Comparison of ENCODE assay signal across 32 cellular contexts in the genomic region with DNA sequence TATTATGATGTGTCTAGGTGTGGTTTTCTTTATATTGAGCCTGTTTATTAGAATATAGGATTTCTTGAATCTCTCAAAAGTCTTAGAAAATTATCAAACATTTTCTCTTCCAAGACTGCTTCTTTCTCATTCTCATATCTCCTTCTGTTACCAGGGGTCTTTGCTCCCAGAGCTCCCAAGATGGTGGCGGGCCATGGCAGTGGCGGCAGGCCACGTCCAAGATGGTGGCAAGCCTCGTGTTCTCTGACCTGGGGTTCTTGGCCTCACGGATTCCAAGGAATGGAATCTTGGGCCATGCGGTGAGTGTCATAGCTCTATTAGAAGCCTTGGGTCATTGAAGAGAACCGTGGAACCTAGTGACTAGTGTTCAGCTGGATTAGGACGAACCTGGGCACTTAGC.
"Had no signal": no experiment of that assay in that cellular context is flagged by ENCODE, and none has a peak within 500 bp of the region (broad histone marks: within the 10 kb centered on the region; RNA-seq: fewer than 3 reads in every experiment).

No MANE protein-coding gene starts in this region.

- H3K27ac Mint-ChIP-seq: activated CD4-positive, alpha-beta T cell treated with anti-CD3 and anti-CD28 coated beads for 36 hours; activated CD4-positive, alpha-beta T cell treated with anti-CD3 and anti-CD28 coated beads, Interleukin-2, amount 10 ng/mL, durations not matched to agents 7 days and 5 days; activated CD8-positive, alpha-beta T cell treated with anti-CD3 and anti-CD28 coated beads, Interleukin-2, amount 10 ng/mL, durations not matched to agents 7 days and 5 days; activated naive CD4-positive, alpha-beta T cell treated with anti-CD3 and anti-CD28 coated beads for 36 hours; activated naive CD4-positive, alpha-beta T cell treated with anti-CD3 and anti-CD28 coated beads, Interleukin-2, amount 50 U/mL, for 72 hours; activated T-helper 1 cell treated with anti-CD3 and anti-CD28 coated beads, Interleukin-12 subunit alpha, Interleukin-12 subunit beta, Interleukin-2, Interleukin-4 antibody, amounts not matched to agents 30 ng/mL and 10 ng/mL and 1 ng/mL, durations not matched to agents 14 hours and 24 hours and 36 hours had no signal

- H3K4me3 ChIP-seq: adrenal gland, body of pancreas, MG63 had no signal

- DNase-seq: activated CD4-positive, alpha-beta T cell treated with anti-CD3 and anti-CD28 coated beads for 36 hours; activated CD4-positive, alpha-beta T cell treated with anti-CD3 and anti-CD28 coated beads, Interleukin-2, amount 10 ng/mL, durations not matched to agents 7 days and 5 days; activated CD4-positive, alpha-beta T cell treated with anti-CD3 and anti-CD28 coated beads, Interleukin-2, amount 50 U/mL, for 48 hours; activated CD4-positive, CD25-positive, alpha-beta regulatory T cell; activated CD8-positive, alpha-beta T cell treated with anti-CD3 and anti-CD28 coated beads, Interleukin-2, amount 10 ng/mL, durations not matched to agents 7 days and 5 days; activated gamma-delta T cell treated with Interleukin-2 at 50 U/mL for 16 hours; activated naive CD4-positive, alpha-beta T cell treated with anti-CD3 and anti-CD28 coated beads for 36 hours; activated T-cell treated with anti-CD3 and anti-CD28 coated beads, Interleukin-2, amount 50 U/mL, for 4 hours; adrenal gland; body of pancreas; caudate nucleus; cerebellar nuclear complex; MG63; NCI-H1092 treated with DMSO at 0.1 percent for 48 hours; NCI-H1417; NCI-H146; NCI-H187; NCI-H2029 treated with DMSO at 0.1 percent for 48 hours; NCI-H2107; NCI-H2171; NCI-H510A; NCI-H526; NCI-H748 treated with DMSO at 0.1 percent for 48 hours; SW 1271; T-helper 1 cell; T-helper 2 cell; T-helper 9 cell had no signal

- H3K9me3 ChIP-seq: adrenal gland, body of pancreas, MG63 had no signal

- H3K36me3 Mint-ChIP-seq: activated naive CD4-positive, alpha-beta T cell treated with anti-CD3 and anti-CD28 coated beads, Interleukin-2, amount 50 U/mL, for 72 hours had no signal

- ATAC-seq: activated CD4-positive, alpha-beta T cell treated with anti-CD3 and anti-CD28 coated beads for 36 hours; activated CD8-positive, alpha-beta T cell treated with anti-CD3 and anti-CD28 coated beads, Interleukin-2, amount 10 ng/mL, durations not matched to agents 7 days and 5 days; activated naive CD4-positive, alpha-beta T cell treated with anti-CD3 and anti-CD28 coated beads, Interleukin-2, amount 50 U/mL, for 72 hours; activated T-cell treated with anti-CD3 and anti-CD28 coated beads, Interleukin-2, amount 50 U/mL, for 4 hours; body of pancreas; Right ventricle myocardium inferior had no signal

- H3K9me3 Mint-ChIP-seq: activated CD4-positive, alpha-beta T cell treated with anti-CD3 and anti-CD28 coated beads, Interleukin-2, amount 10 ng/mL, durations not matched to agents 7 days and 5 days; activated naive CD4-positive, alpha-beta T cell treated with anti-CD3 and anti-CD28 coated beads for 36 hours; activated naive CD4-positive, alpha-beta T cell treated with anti-CD3 and anti-CD28 coated beads, Interleukin-2, amount 50 U/mL, for 72 hours; activated T-cell treated with anti-CD3 and anti-CD28 coated beads, Interleukin-2, amount 50 U/mL, for 4 hours; activated T-helper 1 cell treated with anti-CD3 and anti-CD28 coated beads, Interleukin-12 subunit alpha, Interleukin-12 subunit beta, Interleukin-2, Interleukin-4 antibody, amounts not matched to agents 30 ng/mL and 10 ng/mL and 1 ng/mL, durations not matched to agents 14 hours and 24 hours and 36 hours had no signal

- H3K27ac ChIP-seq: adrenal gland, body of pancreas, RWPE1, VCaP had no signal

- H3K4me3 Mint-ChIP-seq: activated CD4-positive, alpha-beta T cell treated with anti-CD3 and anti-CD28 coated beads for 36 hours; activated CD4-positive, alpha-beta T cell treated with anti-CD3 and anti-CD28 coated beads, Interleukin-2, amount 10 ng/mL, durations not matched to agents 7 days and 5 days; activated CD8-positive, alpha-beta T cell treated with anti-CD3 and anti-CD28 coated beads, Interleukin-2, amount 10 ng/mL, durations not matched to agents 7 days and 5 days; activated naive CD4-positive, alpha-beta T cell treated with anti-CD3 and anti-CD28 coated beads for 36 hours; activated T-cell treated with anti-CD3 and anti-CD28 coated beads, Interleukin-2, amount 50 U/mL, for 4 hours; activated T-helper 1 cell treated with anti-CD3 and anti-CD28 coated beads, Interleukin-12 subunit alpha, Interleukin-12 subunit beta, Interleukin-2, Interleukin-4 antibody, amounts not matched to agents 30 ng/mL and 10 ng/mL and 1 ng/mL, durations not matched to agents 14 hours and 24 hours and 36 hours had no signal

- H3K36me3 ChIP-seq: adrenal gland, MG63 had no signal

- H3K27me3 ChIP-seq: adrenal gland, body of pancreas, MG63 had no signal
